8 cellular contexts compared by ENCODE assay signal in the genomic region with DNA sequence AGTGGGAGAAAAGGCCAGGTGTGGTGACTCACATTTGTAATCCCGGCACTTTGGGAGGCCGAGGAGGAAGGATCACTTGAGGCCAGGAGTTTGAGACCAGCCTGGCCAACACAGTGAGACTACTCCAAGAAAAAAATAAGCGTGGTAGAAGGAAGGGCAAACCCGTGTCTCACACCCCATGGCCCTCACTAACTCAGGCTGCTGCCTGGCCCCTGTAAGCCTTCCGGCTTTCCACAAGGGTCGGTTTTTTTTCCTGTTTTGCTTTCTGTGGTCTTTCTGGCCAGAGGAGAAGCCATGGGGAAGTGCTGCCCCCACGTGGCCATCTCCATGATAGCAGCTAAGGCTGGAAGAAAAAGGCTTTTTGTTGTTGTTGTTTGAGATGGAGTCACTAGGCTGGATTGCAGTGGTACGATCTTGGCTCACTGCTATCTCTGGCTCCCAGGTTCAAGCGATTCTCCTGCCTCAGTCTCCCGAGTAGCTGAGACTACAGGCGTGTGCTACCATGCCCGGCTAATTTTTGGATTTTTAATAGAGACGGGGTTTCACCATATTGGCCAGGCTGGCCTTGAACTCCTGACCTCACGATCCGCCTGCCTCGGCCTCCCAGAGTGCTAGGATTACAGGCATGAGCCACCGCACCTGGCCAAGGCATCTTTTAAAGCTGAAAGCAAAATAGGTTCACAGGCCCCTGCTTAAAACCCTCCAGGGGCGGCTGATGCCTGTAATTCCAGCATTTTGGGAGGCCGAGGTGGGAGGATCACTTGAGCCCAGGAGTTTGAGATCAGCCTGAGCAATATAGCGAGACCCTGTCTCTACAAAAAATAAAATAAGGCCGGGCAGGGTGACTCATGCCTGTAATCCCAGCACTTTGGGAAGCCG. TPM values are rescaled to one million over a fixed set of nuclear protein-coding genes. Genes with fewer than 3 reads are reported as not detected.
A peak's percentile ranks its signal among the peaks of the same experiment; 100 is the strongest.
DNase-seq lines count a peak whose midpoint lies in the region; ATAC-seq and TF ChIP-seq lines count a peak whose summit lies in the region.

No MANE protein-coding gene starts in this region.

- no peaks in the 10 kb centered on the region for H3K27me3 Mint-ChIP-seq in activated naive CD4-positive, alpha-beta T cell treated with anti-CD3 and anti-CD28 coated beads for 36 hours (ENCODE audit: low read depth)
- no peaks in the 10 kb centered on the region for H3K27me3 Mint-ChIP-seq in type B pancreatic cell

- H3K4me3 ChIP-seq in SJSA1 (no peak overlapping the region), parathyroid adenoma (ENCODE audit: low read depth, low read length) (no peak overlapping the region)

- no peak for ATAC-seq in GM18873 (IDR thresholded peaks at IDR 0.05; ENCODE audit: low FRiP score, unreplicated experiment)

- H3K9me3 ChIP-seq in SJSA1 (replicated peaks) (no peaks in the 10 kb centered on the region), parathyroid adenoma (ENCODE audit: control insufficient read depth, low read length) (no peaks in the 10 kb centered on the region)

- no peaks in the 10 kb centered on the region for H3K79me2 ChIP-seq in parathyroid adenoma

- H3K27ac ChIP-seq in SJSA1 (no peak overlapping the region), parathyroid adenoma (no peak overlapping the region)

- H3K4me1 Mint-ChIP-seq in activated naive CD4-positive, alpha-beta T cell treated with anti-CD3 and anti-CD28 coated beads for 36 hours (ENCODE audit: low read depth), result peaks cover 42% of the 10 kb centered on the region
- H3K4me1 Mint-ChIP-seq in type B pancreatic cell (ENCODE audit: unreplicated experiment), result no peaks in the 10 kb centered on the region

- peak overlapping the region; percentile 39 for H3K4me3 Mint-ChIP-seq in activated naive CD4-positive, alpha-beta T cell treated with anti-CD3 and anti-CD28 coated beads for 36 hours
- no peak overlapping the region for H3K4me3 Mint-ChIP-seq in type B pancreatic cell

- no peaks in the 10 kb centered on the region for H3K36me3 Mint-ChIP-seq in activated naive CD4-positive, alpha-beta T cell treated with anti-CD3 and anti-CD28 coated beads for 36 hours (ENCODE audit: low read depth)
- H3K36me3 Mint-ChIP-seq in type B pancreatic cell, result no peaks in the 10 kb centered on the region

- H3K9me3 Mint-ChIP-seq in activated naive CD4-positive, alpha-beta T cell treated with anti-CD3 and anti-CD28 coated beads for 36 hours, result no peaks in the 10 kb centered on the region
- H3K9me3 Mint-ChIP-seq in type B pancreatic cell, result no peaks in the 10 kb centered on the region

- H3K4me2 ChIP-seq in parathyroid adenoma (ENCODE audit: low read length), result no peak overlapping the region

- H3K27me3 ChIP-seq in SJSA1 (replicated peaks) (peaks cover 21% of the 10 kb centered on the region; the same call in 1 of the 2 replicates), parathyroid adenoma (ENCODE audit: control insufficient read depth, insufficient read depth, low read length) (no peaks in the 10 kb centered on the region)

- intact Hi-C loops in activated naive CD4-positive, alpha-beta T cell treated with anti-CD3 and anti-CD28 coated beads for 36 hours (cut with micrococcal nuclease), result loop anchor here (1.0 to 10.0 kb wide), 5 partner anchors 192 to 536 kb away; no protein-coding TSS in a partner anchor

- CTCF ChIA-PET in activated naive CD4-positive, alpha-beta T cell treated with anti-CD3 and anti-CD28 coated beads for 36 hours (lab: Charles Lee), result interaction anchor here (0.6 to 2.9 kb wide), 23 partner anchors 8 to 490 kb away, joined by 3 to 17 read pairs (median 4); a partner anchor contains a TSS

- TF ChIP-seq CTCF in LNCAP (IDR thresholded peaks at IDR 0.05) (peak; percentile 94), parathyroid adenoma (IDR thresholded peaks at IDR 0.05) (peak; percentile 97), type B pancreatic cell (conservative IDR thresholded peaks at IDR 0.05) (peak; percentile 98)

- DNase-seq in DMS153 treated with DMSO at 0.1 percent for 48 hours (lab: John Stamatoyannopoulos, UW; ENCODE audit: unreplicated experiment) (peak; percentile 18), SJSA1 (ENCODE audit: low read depth in 1 of 2, low spot score in 2 of 2) (peak; percentile 71), glomerular visceral epithelial cell (ENCODE audit: extremely low spot score) (peak; percentile 79), type B pancreatic cell (ENCODE audit: extremely low spot score, unreplicated experiment) (peak; percentile 92)
- peak; percentile 92 for DNase-seq in activated naive CD4-positive, alpha-beta T cell treated with anti-CD3 and anti-CD28 coated beads for 36 hours

- H3K27ac Mint-ChIP-seq in activated naive CD4-positive, alpha-beta T cell treated with anti-CD3 and anti-CD28 coated beads for 36 hours, result no peak overlapping the region
- no peak overlapping the region for H3K27ac Mint-ChIP-seq in type B pancreatic cell

- peak overlapping the region; percentile 48 for H2AFZ ChIP-seq in parathyroid adenoma

- H3K9ac ChIP-seq in parathyroid adenoma, result no peak overlapping the region

- H3K36me3 ChIP-seq in SJSA1, result no peaks in the 10 kb centered on the region
- no peaks in the 10 kb centered on the region for H3K36me3 ChIP-seq in parathyroid adenoma (ENCODE audit: control insufficient read depth, insufficient read depth, low read length)

- 0 out of 2 replicates have a peak, but pooled peaks cover 3% of the 10 kb centered on the region for H3K4me1 ChIP-seq in SJSA1 (replicated peaks)
- no peaks in the 10 kb centered on the region for H3K4me1 ChIP-seq in parathyroid adenoma

RNA-seq across cellular contexts. Expression of a gene that starts 7.5 kb away (rescaled TPM):
- 33.9 and 34.1 TPM in 2 replicates for total RNA-seq in SJSA1 (2014; rRNA removed; shearing (Covaris generic))
- 10 to 100 TPM; 24.6 to 28.7 TPM for total RNA-seq in activated naive CD4-positive, alpha-beta T cell treated with anti-CD3 and anti-CD28 coated beads for 36 hours
- 40.9 and 44.1 TPM in 2 replicates for total RNA-seq in type B pancreatic cell (ENCODE audit: low replicate concordance)

RNA-seq across cellular contexts. Expression of a gene that starts 47.0 kb away (rescaled TPM):
- 0.50 and 1.2 TPM in 2 replicates for total RNA-seq in SJSA1 (2014; rRNA removed; shearing (Covaris generic))
- 1 to 10 TPM; 3.7 to 3.9 TPM for total RNA-seq in activated naive CD4-positive, alpha-beta T cell treated with anti-CD3 and anti-CD28 coated beads for 36 hours
- total RNA-seq in type B pancreatic cell (ENCODE audit: low replicate concordance), result 33.7 and 55.3 TPM in 2 replicates

Comparison
In these comparisons a context has a peak if more than half of its experiments do, and no peak if none do; other contexts are left out.
1. DNase-seq: peak in every context shown above with its lines; median percentile 92 in activated naive CD4-positive, alpha-beta T cell treated with anti-CD3 and anti-CD28 coated beads for 36 hours; 92 in type B pancreatic cell; 79 in glomerular visceral epithelial cell; 71 in SJSA1; 18 in DMS153 treated with DMSO at 0.1 percent for 48 hours.